Comparison of ENCODE assay signal across 1 cellular context in the genomic region with DNA sequence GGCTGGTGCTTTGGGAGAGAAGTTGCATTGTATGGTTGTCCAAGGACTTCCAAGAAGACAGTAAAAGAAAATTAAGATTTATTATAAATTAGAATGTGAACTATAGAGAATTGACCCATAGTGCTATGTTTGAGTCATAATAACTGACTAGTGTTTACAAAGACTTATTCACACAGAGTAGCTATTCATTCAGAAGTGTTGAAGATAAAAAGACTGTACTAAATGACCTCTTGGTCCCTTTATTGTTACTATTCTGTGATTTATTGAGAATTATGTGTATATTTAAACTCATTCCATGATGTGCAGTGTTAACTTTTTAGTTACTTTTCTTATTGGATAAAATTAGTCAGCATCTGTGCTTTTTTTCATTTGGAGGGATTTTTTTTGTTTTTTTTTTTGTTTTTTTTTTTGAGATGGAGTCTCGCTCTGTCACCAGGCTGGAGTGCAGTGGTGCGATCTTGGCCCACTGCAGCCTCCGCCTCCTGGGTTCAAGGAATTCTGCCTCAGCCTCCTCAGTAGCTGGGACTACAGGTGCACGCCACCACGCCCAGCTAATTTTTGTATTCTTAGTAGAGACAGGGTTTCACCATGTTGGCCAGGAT.
TF ChIP-seq lines count a peak whose summit lies in the region.
"Not testable (repeated sequence)": the region's sequence is repeated elsewhere in the genome, so short reads cannot be mapped to it uniquely, and the experiment has no call there.

No MANE protein-coding gene starts in this region.

TF ChIP-seq in HepG2, 621 proteins besides CTCF, POLR2A, EP300 and RAD21:
- peak; percentile 50; the same call in 1 of the 2 replicates for TF ChIP-seq NR2F6 (IDR thresholded peaks at IDR 0.05)
- not testable (repeated sequence) for TF ChIP-seq NR2F6 (CRISPR knock-in tag; IDR thresholded peaks at IDR 0.05)
